In genomic region chr2:232319117-232320037, GRCh38 we compare ENCODE assay signal across 1 cellular context.
TF ChIP-seq lines count a peak whose summit lies in the region.

No MANE protein-coding gene starts in this region.

TF ChIP-seq in H1, 55 proteins besides CTCF, POLR2A, EP300 and RAD21 (continued from another document):
- TF ChIP-seq BACH1 (IDR thresholded peaks at IDR 0.05; ENCODE audit: low read length) (no peak), SP2 (IDR thresholded peaks at IDR 0.05; ENCODE audit: low read length) (no peak), SUZ12 (IDR thresholded peaks at IDR 0.05; ENCODE audit: low read length) (no peak), TAF7 (optimal IDR thresholded peaks at IDR 0.05; ENCODE audit: borderline replicate concordance, low read depth, low read length) (no peak), CHD1 (IDR thresholded peaks at IDR 0.05; ENCODE audit: low read depth, low read length) (no peak), SP4 (IDR thresholded peaks at IDR 0.05; ENCODE audit: low read length) (no peak), KDM4A (IDR thresholded peaks at IDR 0.05; ENCODE audit: low read depth, low read length, severe bottlenecking) (no peak), TCF12 (IDR thresholded peaks at IDR 0.05; ENCODE audit: low read depth, low read length) (no peak), EGR1 (IDR thresholded peaks at IDR 0.05; ENCODE audit: borderline replicate concordance, low read depth, low read length) (no peak), JUND (IDR thresholded peaks at IDR 0.05; ENCODE audit: low read length) (no peak), SIX5 (IDR thresholded peaks at IDR 0.05; ENCODE audit: low read depth, low read length) (no peak)
- TF ChIP-seq, protein P1, sequence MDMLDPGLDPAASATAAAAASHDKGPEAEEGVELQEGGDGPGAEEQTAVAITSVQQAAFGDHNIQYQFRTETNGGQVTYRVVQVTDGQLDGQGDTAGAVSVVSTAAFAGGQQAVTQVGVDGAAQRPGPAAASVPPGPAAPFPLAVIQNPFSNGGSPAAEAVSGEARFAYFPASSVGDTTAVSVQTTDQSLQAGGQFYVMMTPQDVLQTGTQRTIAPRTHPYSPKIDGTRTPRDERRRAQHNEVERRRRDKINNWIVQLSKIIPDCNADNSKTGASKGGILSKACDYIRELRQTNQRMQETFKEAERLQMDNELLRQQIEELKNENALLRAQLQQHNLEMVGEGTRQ (IDR thresholded peaks at IDR 0.05; ENCODE audit: low read length), result no peak
TF ChIP-seq in H1: peak in this region for 0.
